In genomic region chr16:84996365-84996764, GRCh38 we compare ENCODE assay signal across 14 cellular contexts. TPM values are rescaled to one million over a fixed set of nuclear protein-coding genes. Genes with fewer than 3 reads are reported as not detected.
DNase-seq lines count a peak whose midpoint lies in the region; ATAC-seq and TF ChIP-seq lines count a peak whose summit lies in the region.
"Had no signal": no experiment of that assay in that cellular context is flagged by ENCODE, and none has a peak within 500 bp of the region (broad histone marks: within the 10 kb centered on the region; RNA-seq: fewer than 3 reads in every experiment).

No MANE protein-coding gene starts in this region.

- no peak for TF ChIP-seq POLR2A in IMR-90 (IDR thresholded peaks at IDR 0.05; ENCODE audit: low read depth, low read length)
- no peak for TF ChIP-seq POLR2A in transverse colon (IDR thresholded peaks at IDR 0.05)

- peaks cover 46% of the 10 kb centered on the region for H3K36me3 Mint-ChIP-seq in MCF 10A (ENCODE audit: insufficient read depth, unreplicated experiment)

- no peaks in the 10 kb centered on the region for H3K27me3 Mint-ChIP-seq in MCF 10A (ENCODE audit: insufficient read depth, unreplicated experiment)

- POLR2A ChIA-PET in IMR-90 (lab: Charles Lee; ENCODE audit: unreplicated experiment), result no interaction called here
- POLR2A ChIA-PET in MCF 10A (lab: Yijun Ruan, JAX), result interaction anchor here (0.6 to 10.7 kb wide), 7 partner anchors 12 to 362 kb away, joined by 3 to 336 read pairs (median 3); partner anchors contain the start of genes KIAA0513 and ZDHHC7

- H3K4me3 ChIP-seq in IMR-90 (ENCODE audit: insufficient read depth, low read depth, low read length) (no peak overlapping the region), lower lobe of right lung (no peak overlapping the region), transverse colon (no peak overlapping the region), dorsolateral prefrontal cortex (no peak overlapping the region)
- H3K4me3 ChIP-seq: pancreas had no signal

- peak overlapping the region; percentile 98 for H2BK5ac ChIP-seq in IMR-90 (ENCODE audit: low read depth, low read length, poor library complexity, severe bottlenecking)

- no peaks in the 10 kb centered on the region for H3K9me3 ChIP-seq in IMR-90 (ENCODE audit: control insufficient read depth, insufficient read depth, low read length)
- no peaks in the 10 kb centered on the region for H3K9me3 ChIP-seq in lower lobe of right lung
- H3K9me3 ChIP-seq in transverse colon, result no peaks in the 10 kb centered on the region
- H3K9me3 ChIP-seq: pancreas had no signal

- H3K36me3 ChIP-seq in IMR-90 (ENCODE audit: control insufficient read depth, insufficient read depth, low read length), result peaks cover 23% of the 10 kb centered on the region
- peaks cover 45% of the 10 kb centered on the region for H3K36me3 ChIP-seq in lower lobe of right lung
- no peaks in the 10 kb centered on the region for H3K36me3 ChIP-seq in transverse colon

- TF ChIP-seq CTCF in IMR-90 (conservative IDR thresholded peaks at IDR 0.05; ENCODE audit: low read depth, low read length) (no peak), MCF 10A (IDR thresholded peaks at IDR 0.05; ENCODE audit: unreplicated experiment) (no peak), lower lobe of right lung (IDR thresholded peaks at IDR 0.05) (no peak), transverse colon (IDR thresholded peaks at IDR 0.05) (no peak), dorsolateral prefrontal cortex (IDR thresholded peaks at IDR 0.05 in 54 of 56, conservative IDR thresholded peaks at IDR 0.05 in 2 of 56; ENCODE audit: low read depth in 1 of 56, partially characterized antibody in 56 of 56) (no peak)

- H3K56ac ChIP-seq in IMR-90 (ENCODE audit: extremely low read depth, insufficient read depth, low read length), result no peak overlapping the region

- H3K79me1 ChIP-seq in IMR-90 (ENCODE audit: low read depth in 1 of 2, low read length in 2 of 2), result peaks cover 26 to 62% of the 10 kb centered on the region in 2 experiments

- H2BK15ac ChIP-seq in IMR-90 (ENCODE audit: low read depth, low read length), result peak overlapping the region; percentile 92; the same call in 1 of the 3 replicates

- TF ChIP-seq RAD21 in IMR-90 (IDR thresholded peaks at IDR 0.05; ENCODE audit: low read length), result no peak

- H3K18ac ChIP-seq in IMR-90 (ENCODE audit: low read depth, low read length), result peak overlapping the region; percentile 14

- H4K8ac ChIP-seq in IMR-90 (ENCODE audit: low read depth in 2 of 2, low read length in 2 of 2), result peak overlapping the region in 1 of 2 experiments; percentile 81; a peak in 3 of 4 replicates

- no TSS peak for BruUV-seq in IMR-90 (replicated peaks; lab: Mats Ljungman, UMichigan)
- BruUV-seq in MCF 10A (replicated peaks; lab: Mats Ljungman, UMichigan), result no TSS peak

- H2AK9ac ChIP-seq in IMR-90 (replicated peaks; ENCODE audit: low read depth, low read length, poor library complexity), result peak overlapping the region; percentile 62

- H3K4me1 ChIP-seq in IMR-90 (ENCODE audit: control insufficient read depth, insufficient read depth, low read length), result peaks cover 47% of the 10 kb centered on the region
- peaks cover 95% of the 10 kb centered on the region for H3K4me1 ChIP-seq in lower lobe of right lung
- peaks cover 49 to 84% (median 74%) of the 10 kb centered on the region in 4 donors for H3K4me1 ChIP-seq in transverse colon

- peak overlapping the region; percentile 96 for H3K27ac Mint-ChIP-seq in MCF 10A (ENCODE audit: low read depth, unreplicated experiment)

- H3K9me3 Mint-ChIP-seq in MCF 10A (ENCODE audit: unreplicated experiment), result no peaks in the 10 kb centered on the region
- H3K9me3 Mint-ChIP-seq: activated T-cell treated with anti-CD3 and anti-CD28 coated beads, Interleukin-2, amount 50 U/mL, for 4 hours had no signal

- DNase-seq in IMR-90, result no peak
- no peak for DNase-seq in MCF 10A (ENCODE audit: unreplicated experiment)
- peak; percentile 21 for DNase-seq in lower lobe of right lung
- no peak for DNase-seq in transverse colon
- no peak for DNase-seq in NCI-H2196 treated with DMSO at 0.1 percent for 48 hours (lab: John Stamatoyannopoulos, UW; ENCODE audit: unreplicated experiment)
- DNase-seq in dorsolateral prefrontal cortex, result no peak
- DNase-seq in NCI-H2227 treated with DMSO at 0.1 percent for 48 hours (lab: John Stamatoyannopoulos, UW), result no peak
- DNase-seq: activated CD4-positive, CD25-positive, alpha-beta regulatory T cell treated with anti-CD3 and anti-CD28 coated beads, Interleukin-2, amount 50 U/mL, for 72 hours; activated T-cell treated with anti-CD3 and anti-CD28 coated beads, Interleukin-2, amount 50 U/mL, for 4 hours; anterior cingulate cortex; GF-D8; NCI-H1930; stimulated activated CD4-positive, alpha-beta T cell treated with anti-CD3 and anti-CD28 coated beads, Interleukin-12 subunit alpha, Interleukin-12 subunit beta, amount 100 ng/mL, for 4 hours had no signal

- dilution Hi-C loops in IMR-90 (cut with HindIII; ENCODE audit: low sequenced_read_pairs, unreplicated experiment), result no loop called here

- CTCF ChIA-PET in IMR-90 (lab: Yijun Ruan, JAX) (no interaction called here), MCF 10A (lab: Yijun Ruan, JAX) (interaction anchor here (1.2 kb wide), 1 partner anchor 14 kb away, joined by 3 read pairs; no protein-coding TSS in a partner anchor)

- H3K4me3 Mint-ChIP-seq in MCF 10A (ENCODE audit: unreplicated experiment), result peak overlapping the region; percentile 59
- H3K4me3 Mint-ChIP-seq: activated T-cell treated with anti-CD3 and anti-CD28 coated beads, Interleukin-2, amount 50 U/mL, for 4 hours had no signal

- H2BK120ac ChIP-seq in IMR-90 (ENCODE audit: low read depth, low read length), result peak overlapping the region; percentile 64

- TF ChIP-seq EP300 in transverse colon (IDR thresholded peaks at IDR 0.05; ENCODE audit: low read depth), result no peak

- no peak overlapping the region for H3K4me2 ChIP-seq in IMR-90 (ENCODE audit: low read depth, low read length)

- peak overlapping the region; percentile 50 for H3K14ac ChIP-seq in IMR-90 (replicated peaks; ENCODE audit: low read depth, low read length)

- intact Hi-C loops in IMR-90 (cut with micrococcal nuclease), result no loop called here
- intact Hi-C loops in MCF 10A (cut with micrococcal nuclease), result no loop called here
- intact Hi-C loops in lower lobe of right lung (cut with DNase I), result no loop called here
- intact Hi-C loops in transverse colon (cut with DNase I; ENCODE audit: low total_unique reads), result no loop called here
- intact Hi-C loops in dorsolateral prefrontal cortex (cut with DNase I), result no loop called here

- H2AK5ac ChIP-seq in IMR-90 (ENCODE audit: low read depth, low read length), result peak overlapping the region; percentile 96

- H3K27me3 ChIP-seq in IMR-90 (ENCODE audit: control insufficient read depth, insufficient read depth, low read length) (no peaks in the 10 kb centered on the region), lower lobe of right lung (ENCODE audit: low read depth) (no peaks in the 10 kb centered on the region), transverse colon (no peaks in the 10 kb centered on the region), dorsolateral prefrontal cortex (no peaks in the 10 kb centered on the region)
- H3K27me3 ChIP-seq: pancreas had no signal

- peaks cover 51% of the 10 kb centered on the region for H3K4me1 Mint-ChIP-seq in MCF 10A (ENCODE audit: insufficient read depth, unreplicated experiment)

- H3K4ac ChIP-seq in IMR-90 (ENCODE audit: low read depth, low read length), result peak overlapping the region; percentile 86

- no peak overlapping the region for H2AFZ ChIP-seq in IMR-90 (replicated peaks; ENCODE audit: low read length, poor library complexity)

- peak overlapping the region; percentile 31; the same call in 1 of the 2 replicates for H3K23ac ChIP-seq in IMR-90 (ENCODE audit: low read depth, low read length)

- no peak overlapping the region for H3K9ac ChIP-seq in IMR-90 (ENCODE audit: low read depth, low read length)

- peaks cover 23% of the 10 kb centered on the region for H3K9me1 ChIP-seq in IMR-90 (ENCODE audit: insufficient read depth, low read length)

- peak overlapping the region; percentile 54; the same call in 1 of the 2 replicates for H4K5ac ChIP-seq in IMR-90 (ENCODE audit: low read depth, low read length)

- H2BK20ac ChIP-seq in IMR-90 (ENCODE audit: low read depth, low read length), result peak overlapping the region; percentile 22

- H3K27ac ChIP-seq in IMR-90 (ENCODE audit: insufficient read depth, low read length) (peak overlapping the region; percentile 53), lower lobe of right lung (peak overlapping the region; percentile 79), transverse colon (peak overlapping the region; percentile 85 to 91 (median 88)), dorsolateral prefrontal cortex (no peak overlapping the region)

- H4K91ac ChIP-seq in IMR-90 (ENCODE audit: insufficient read depth, low read depth, low read length), result peak overlapping the region; percentile 83

- H4K20me1 ChIP-seq in IMR-90 (ENCODE audit: insufficient read depth, low read length), result peaks cover 3% of the 10 kb centered on the region

- in situ Hi-C loops in IMR-90 (cut with MboI; ENCODE audit: low sequenced_read_pairs) (no loop called here), transverse colon (cut with MboI; ENCODE audit: low pct_ligation_motif_present in 1 of 4, low pct_unique_long_range_greater_than_20kb in 1 of 4, low sequenced_read_pairs in 3 of 4) (no loop called here)

- 100% methylated on average over 3 of the region's 11 CpGs; no CpG with 5 or more reads in 1 of the 2 experiments for WGBS in IMR-90 (ENCODE audit: extremely low coverage in 2 of 2, insufficient read length in 1 of 2), 2 experiments
- 93 to 100% methylated on average over 3 to 11 of the region's 11 CpGs for WGBS in transverse colon (ENCODE audit: low coverage in 1 of 2), 2 donors

- ATAC-seq in IMR-90 (ENCODE audit: low read depth) (no peak), lower lobe of right lung (no peak)
- ATAC-seq: pancreas had no signal

RNA-seq across cellular contexts. Expression of gene ZDHHC7, which starts 15.0 kb away (rescaled TPM):
- 80.1 and 81.1 TPM in 2 replicates for total RNA-seq in IMR-90 (2012; rRNA removed)
- 97.1 and 104 TPM in 2 replicates for polyA plus RNA-seq in IMR-90 (2012; rRNA removed)
- 86.7 and 88.8 TPM in 2 replicates for polyA plus RNA-seq in IMR-90 (2012; cell fraction: cytosol; rRNA removed)
- polyA plus RNA-seq in IMR-90 (2012; cell fraction: nucleus; rRNA removed; ENCODE audit: low replicate concordance), result 63.2 and 114 TPM in 2 replicates
- total RNA-seq in MCF 10A (2022), result 46.3 and 54.5 TPM in 2 replicates
- 77.9 TPM for total RNA-seq in lower lobe of right lung
- 100 to 1,000 TPM; 100 to 940 (median 120) TPM for total RNA-seq in transverse colon
- 10 to 100 TPM; 22.0 to 43.5 (median 31.1) TPM for total RNA-seq in dorsolateral prefrontal cortex

RNA-seq across cellular contexts. Expression of gene KIAA0513, which starts 31.2 kb away (rescaled TPM):
- 9.5 and 10.3 TPM in 2 replicates for total RNA-seq in IMR-90 (2012; rRNA removed)
- polyA plus RNA-seq in IMR-90 (2012; rRNA removed), result 9.5 and 11.4 TPM in 2 replicates
- 5.7 and 7.2 TPM in 2 replicates for polyA plus RNA-seq in IMR-90 (2012; cell fraction: cytosol; rRNA removed)
- polyA plus RNA-seq in IMR-90 (2012; cell fraction: nucleus; rRNA removed; ENCODE audit: low replicate concordance), result 10.8 and 15.5 TPM in 2 replicates
- 4.2 and 4.9 TPM in 2 replicates for total RNA-seq in MCF 10A (2022)
- 31.1 TPM for total RNA-seq in lower lobe of right lung
- 10 to 100 TPM; 18.5 to 41.3 (median 34.5) TPM for total RNA-seq in transverse colon
- total RNA-seq in dorsolateral prefrontal cortex, result 100 to 1,000 TPM in 119 of 120 experiments, 10 to 100 TPM in 1; 72.3 to 269 (median 208) TPM

Comparison
In these comparisons a context has a peak if more than half of its experiments do, and no peak if none do; other contexts are left out.
1. H3K27ac ChIP-seq: peak in IMR-90 (single experiment), lower lobe of right lung (single experiment) and transverse colon (4 of 4); none in dorsolateral prefrontal cortex (0 of 59).